10 cellular contexts compared by ENCODE assay signal in genomic region chr6:143806282-143807102, GRCh38. TPM values are rescaled to one million over a fixed set of nuclear protein-coding genes. Genes with fewer than 3 reads are reported as not detected.
DNase-seq lines count a peak whose midpoint lies in the region; ATAC-seq, FAIRE-seq and TF ChIP-seq lines count a peak whose summit lies in the region.
"Had no signal": no experiment of that assay in that cellular context is flagged by ENCODE, and none has a peak within 500 bp of the region (broad histone marks: within the 10 kb centered on the region; RNA-seq: fewer than 3 reads in every experiment).

No MANE protein-coding gene starts in this region.

- TF ChIP-seq CTCF in GM10248 (IDR thresholded peaks at IDR 0.05; ENCODE audit: control extremely low read depth, extremely low read depth, low read depth, missing control alignments) (no peak), K562 (IDR thresholded peaks at IDR 0.05 in 2 of 3, conservative IDR thresholded peaks at IDR 0.05 in 1 of 3; ENCODE audit: insufficient read depth in 2 of 3, low read depth in 1 of 3, low read length in 3 of 3) (no peak)

- peak overlapping the region; percentile 45; the same call in 1 of the 2 replicates for H2AFZ ChIP-seq in K562 (ENCODE audit: low read depth, low read length)

- TF ChIP-seq EP300 in K562 (IDR thresholded peaks at IDR 0.05; ENCODE audit: low read length): peak; percentile 95

- DNase-seq in GM10248 (ENCODE audit: extremely low spot score) (peak; percentile 19), UCSD-AML1 (lab: John Stamatoyannopoulos, UW; ENCODE audit: unreplicated experiment) (peak; percentile 59), K562 (ENCODE audit: extremely low read depth in 1 of 4, low spot score in 3 of 4) (peak; percentile 76 to 95 (median 85)), NCI-H1417 treated with DMSO at 0.1 percent for 48 hours (lab: John Stamatoyannopoulos, UW) (no peak), DMS153 (lab: John Stamatoyannopoulos, UW) (no peak), substantia nigra (lab: John Stamatoyannopoulos, UW) (no peak)
- peak; percentile 58 to 63 for DNase-seq in stimulated activated CD4-positive, alpha-beta T cell treated with anti-CD3 and anti-CD28 coated beads, Interleukin-1b, Interleukin-23, amount 100 ng/mL, for 4 hours (ENCODE audit: low read depth in 2 of 2)
- DNase-seq: NCI-H69 had no signal

- H3K4me2 ChIP-seq in K562 (ENCODE audit: insufficient read depth, low read length): peak overlapping the region; percentile 56

- H3K27me3 ChIP-seq in K562 (ENCODE audit: control insufficient read depth in 2 of 2, insufficient read depth in 2 of 2, low read length in 2 of 2): no peaks in the 10 kb centered on the region

- BruUV-seq in K562 (replicated peaks; lab: Mats Ljungman, UMichigan): no TSS peak

- POLR2A ChIA-PET in GM10248 (lab: Yijun Ruan, JAX) (no interaction called here), K562 (lab: Yijun Ruan, JAX) (interaction anchor here (0.7 to 2.7 kb wide), 6 partner anchors 10 to 75 kb away, joined by 3 to 11 read pairs (median 6); partner anchors contain the start of gene LTV1)

- CTCF ChIA-PET in GM10248 (lab: Yijun Ruan, JAX) (interaction anchor here (0.9 to 1.8 kb wide), 7 partner anchors 8 to 52 kb away, joined by 3 to 6 read pairs (median 3); no protein-coding TSS in a partner anchor), K562 (lab: Yijun Ruan, JAX; ENCODE audit: low intra/inter-chr PET ratio) (no interaction called here)

- H3K4me3 ChIP-seq in K562: no peak overlapping the region

- intact Hi-C loops in K562 (cut with micrococcal nuclease): loop anchor here (2.0 to 5.0 kb wide), 4 partner anchors 36 to 294 kb away; partner anchors contain the start of genes FUCA2, LTV1 and PHACTR2

- peak overlapping the region; percentile 84 for H3K27ac ChIP-seq in K562 (ENCODE audit: extremely low read depth, low read depth, low read length)
- H3K27ac ChIP-seq in substantia nigra (ENCODE audit: low read depth, low read length, poor library complexity, severe bottlenecking): no peak overlapping the region

- TF ChIP-seq POLR2A in K562 (conservative IDR thresholded peaks at IDR 0.05): no peak

- H3K36me3 ChIP-seq in K562 (ENCODE audit: control insufficient read depth, insufficient read depth, low read length): no peaks in the 10 kb centered on the region; the same call in 2 of the 3 replicates

- in situ Hi-C loops in K562 (cut with MboI): no loop called here

- peak; percentile 81 for ATAC-seq in K562
- no peak for ATAC-seq in HG02610 (IDR thresholded peaks at IDR 0.05; ENCODE audit: unreplicated experiment)

- 17% methylated on average over 8 of the region's 8 CpGs for WGBS in K562 (ENCODE audit: insufficient coverage, low coverage, missing lambda C conversion rate)

- H3K9ac ChIP-seq in K562 (ENCODE audit: insufficient read depth in 1 of 2, low read depth in 2 of 2, low read length in 2 of 2): peak overlapping the region in 1 of 2 experiments; percentile 52; a peak in 2 of 4 replicates

- H3K9me1 ChIP-seq in K562 (ENCODE audit: control insufficient read depth, insufficient read depth, low read length): no peaks in the 10 kb centered on the region

- H3K79me2 ChIP-seq in K562 (ENCODE audit: control insufficient read depth, insufficient read depth, low read length): no peaks in the 10 kb centered on the region

- no peaks in the 10 kb centered on the region for H4K20me1 ChIP-seq in K562 (replicated peaks; ENCODE audit: control insufficient read depth, insufficient read depth, low read length)

- H3K4me1 ChIP-seq in K562 (replicated peaks in 1 of 2; ENCODE audit: control insufficient read depth in 2 of 2, insufficient read depth in 2 of 2, low read length in 2 of 2): peaks cover 47 to 52% of the 10 kb centered on the region in 2 experiments

- TF ChIP-seq RAD21 in K562 (CRISPR knock-in tag; conservative IDR thresholded peaks at IDR 0.05 in 1 of 2, IDR thresholded peaks at IDR 0.05 in 1 of 2): peak; percentile 6 to 20; a peak in 2 of 4 replicates

- peak; percentile 94 for FAIRE-seq in K562 (lab: Jason Lieb, UNC)

- H3K9me3 ChIP-seq in K562 (replicated peaks; ENCODE audit: control insufficient read depth, insufficient read depth, low read depth, low read length): no peaks in the 10 kb centered on the region

TF ChIP-seq in K562, 482 proteins besides CTCF, POLR2A, EP300 and RAD21 (continues in another document):
- TF ChIP-seq EGR1 (conservative IDR thresholded peaks at IDR 0.05): peak; percentile 92
- peak; percentile 76 for TF ChIP-seq ZBTB12 (CRISPR knock-in tag; IDR thresholded peaks at IDR 0.05)
- TF ChIP-seq ATF4 (CRISPR knock-in tag; IDR thresholded peaks at IDR 0.05): peak; percentile 86
- peak; percentile 93 for TF ChIP-seq SMAD4 (CRISPR knock-in tag; conservative IDR thresholded peaks at IDR 0.05)
- peak in 1 of 2 experiments; percentile 88; a peak in 2 of 3 replicates for TF ChIP-seq CBX3 (IDR thresholded peaks at IDR 0.05; ENCODE audit: borderline replicate concordance in 1 of 2, low read length in 2 of 2)
- TF ChIP-seq TOE1 (IDR thresholded peaks at IDR 0.05; ENCODE audit: borderline replicate concordance): no peak
- TF ChIP-seq TOE1 (CRISPR knock-in tag; IDR thresholded peaks at IDR 0.05; ENCODE audit: borderline replicate concordance, low read depth): no peak
- TF ChIP-seq TEAD4 (IDR thresholded peaks at IDR 0.05; ENCODE audit: low read length): peak; percentile 92
- TF ChIP-seq TEAD4 (CRISPR knock-in tag; IDR thresholded peaks at IDR 0.05; ENCODE audit: borderline replicate concordance): no peak
- TF ChIP-seq IFI16 (CRISPR knock-in tag; IDR thresholded peaks at IDR 0.05): peak; percentile 57; the same call in 1 of the 2 replicates
- TF ChIP-seq NFIC (IDR thresholded peaks at IDR 0.05): peak; percentile 79
- peak; percentile 89 for TF ChIP-seq ZBTB17 (CRISPR knock-in tag; IDR thresholded peaks at IDR 0.05)
- TF ChIP-seq ELF4 (CRISPR knock-in tag; IDR thresholded peaks at IDR 0.05): peak; percentile 83; the same call in 1 of the 2 replicates
- no peak for TF ChIP-seq HDGF (IDR thresholded peaks at IDR 0.05)
- peak; percentile 34 for TF ChIP-seq ZFX (CRISPR knock-in tag; IDR thresholded peaks at IDR 0.05)
- TF ChIP-seq ZNF561 (CRISPR knock-in tag; conservative IDR thresholded peaks at IDR 0.05): peak; percentile 65; the same call in 1 of the 2 replicates
- no peak for TF ChIP-seq KHSRP (IDR thresholded peaks at IDR 0.05)

RNA-seq across cellular contexts. Expression of gene LTV1, which starts 36.6 kb away (rescaled TPM):
- total RNA-seq in K562 (2011; cell fraction: chromatin; rRNA removed; ENCODE audit: low replicate concordance): 15.2 and 38.3 TPM in 2 replicates
- total RNA-seq in K562 (2011; cell fraction: nucleolus; rRNA removed): 10.5 and 12.2 TPM in 2 replicates
- total RNA-seq in K562 (2011; cell fraction: nucleoplasm; rRNA removed): 10.1 and 13.8 TPM in 2 replicates
- total RNA-seq in K562 (2014; rRNA removed) (66.8 and 80.1 TPM in 2 replicates), K562 (2014; rRNA removed; fragmentation: Illumina TruSeq; extraction: Trizol) (119 and 142 TPM in 2 replicates), K562 (2015; rRNA removed; fragmentation: Illumina TruSeq; extraction: Trizol) (140 and 148 TPM in 2 replicates), K562 (2021) (65.7 and 70.7 TPM in 2 replicates)
- polyA plus RNA-seq in K562 (2011; rRNA removed) (35.9 and 57.9 TPM in 2 replicates), K562 (2014; fragmentation: Illumina TruSeq; extraction: Trizol) (114 and 123 TPM in 2 replicates), K562 (2014; fragmentation: Nextera tagmentation; extraction: Ambion mirVana) (100 to 1,000 TPM in 1 of 2 experiments, 10 to 100 TPM in 1; 88.3 to 162 TPM), K562 (2014; rRNA removed) (123 and 141 TPM in 2 replicates)
- polyA plus RNA-seq in K562 (2011; cell fraction: cytosol; rRNA removed): 6.3 and 12.5 TPM in 2 replicates
- polyA plus RNA-seq in K562 (2011; cell fraction: nucleus; rRNA removed): 31.6 and 33.6 TPM in 2 replicates
- polyA plus RNA-seq in K562 (2012): 38.2 and 83.0 TPM in 2 replicates
- polyA minus RNA-seq in K562 (2011; rRNA and poly(A)+ RNA removed): 46.1 and 49.2 TPM in 2 replicates
- polyA minus RNA-seq in K562 (2011; cell fraction: cytosol; rRNA and poly(A)+ RNA removed): 14.5 and 19.7 TPM in 2 replicates
- polyA minus RNA-seq in K562 (2011; cell fraction: nucleus; rRNA and poly(A)+ RNA removed): 18.6 and 26.7 TPM in 2 replicates

RNA-seq across cellular contexts. Expression of gene ZC2HC1B, which starts 57.8 kb away (rescaled TPM):
- not detected in 2 replicates for total RNA-seq in K562 (2011; cell fraction: chromatin; rRNA removed; ENCODE audit: low replicate concordance)
- total RNA-seq in K562 (2011; cell fraction: nucleolus; rRNA removed): not detected in 2 replicates
- total RNA-seq in K562 (2011; cell fraction: nucleoplasm; rRNA removed): not detected in 2 replicates
- total RNA-seq in K562 (2014; rRNA removed): not detected in 2 replicates
- total RNA-seq in K562 (2014; rRNA removed; fragmentation: Illumina TruSeq; extraction: Trizol): not detected in 2 replicates
- total RNA-seq in K562 (2015; rRNA removed; fragmentation: Illumina TruSeq; extraction: Trizol): not detected in 2 replicates
- not detected in 2 replicates for total RNA-seq in K562 (2021)
- not detected in 2 replicates for polyA plus RNA-seq in K562 (2011; rRNA removed)
- polyA plus RNA-seq in K562 (2011; cell fraction: cytosol; rRNA removed): not detected in 2 replicates
- not detected in 2 replicates for polyA plus RNA-seq in K562 (2011; cell fraction: nucleus; rRNA removed)
- polyA plus RNA-seq in K562 (2012): not detected in 2 replicates
- not detected in 2 replicates for polyA plus RNA-seq in K562 (2014; fragmentation: Illumina TruSeq; extraction: Trizol)
- not detected for polyA plus RNA-seq in K562 (2014; fragmentation: Nextera tagmentation; extraction: Ambion mirVana)
- not detected in 2 replicates for polyA plus RNA-seq in K562 (2014; rRNA removed)
- not detected in 2 replicates for polyA minus RNA-seq in K562 (2011; rRNA and poly(A)+ RNA removed)
- polyA minus RNA-seq in K562 (2011; cell fraction: cytosol; rRNA and poly(A)+ RNA removed): not detected in 2 replicates
- not detected in 2 replicates for polyA minus RNA-seq in K562 (2011; cell fraction: nucleus; rRNA and poly(A)+ RNA removed)
- total RNA-seq: glomerular endothelial cell had no signal

Comparison
In these comparisons a context has a peak if more than half of its experiments do, and no peak if none do; other contexts are left out.
1. DNase-seq: peak in GM10248 (single experiment), UCSD-AML1 (single experiment), K562 (4 of 4) and stimulated activated CD4-positive, alpha-beta T cell treated with anti-CD3 and anti-CD28 coated beads, Interleukin-1b, Interleukin-23, amount 100 ng/mL, for 4 hours (2 of 2); none in NCI-H1417 treated with DMSO at 0.1 percent for 48 hours (single experiment), DMS153 (single experiment) and substantia nigra (0 of 49).